ENCODE assay signal across 18 cellular contexts in genomic region chr3:65758438-65758837, GRCh38.
DNase-seq lines count a peak whose midpoint lies in the region; ATAC-seq and TF ChIP-seq lines count a peak whose summit lies in the region.
"Had no signal": no experiment of that assay in that cellular context is flagged by ENCODE, and none has a peak within 500 bp of the region (broad histone marks: within the 10 kb centered on the region; RNA-seq: fewer than 3 reads in every experiment).

No MANE protein-coding gene starts in this region.

- H3K36me3 Mint-ChIP-seq in neural progenitor cell = no peaks in the 10 kb centered on the region

- H3K27me3 Mint-ChIP-seq in neural progenitor cell (ENCODE audit: insufficient read depth, low read depth) = peaks cover 5% of the 10 kb centered on the region

- peaks cover 46% of the 10 kb centered on the region for H3K4me1 Mint-ChIP-seq in neural progenitor cell

- no peak overlapping the region for H3K4me3 ChIP-seq in hepatocyte
- H3K4me3 ChIP-seq in neural progenitor cell = no peak overlapping the region
- H3K4me3 ChIP-seq in left lung = no peak overlapping the region
- H3K4me3 ChIP-seq: PC-9, SJSA1 had no signal

- H3K4me1 ChIP-seq in hepatocyte (ENCODE audit: insufficient read depth) = peaks cover 8% of the 10 kb centered on the region
- H3K4me1 ChIP-seq in neural progenitor cell = peaks cover 57% of the 10 kb centered on the region
- no peaks in the 10 kb centered on the region for H3K4me1 ChIP-seq in left lung
- H3K4me1 ChIP-seq: SJSA1 had no signal

- H3K4me3 Mint-ChIP-seq in neural progenitor cell = no peak overlapping the region
- H3K4me3 Mint-ChIP-seq: H9 had no signal

- H3K36me3 ChIP-seq in hepatocyte (replicated peaks; ENCODE audit: insufficient read depth, low read depth) = no peaks in the 10 kb centered on the region
- H3K36me3 ChIP-seq in neural progenitor cell = no peaks in the 10 kb centered on the region
- H3K36me3 ChIP-seq in left lung = no peaks in the 10 kb centered on the region
- H3K36me3 ChIP-seq: SJSA1 had no signal

- peaks cover 42% of the 10 kb centered on the region for H3F3A ChIP-seq in neural progenitor cell (ENCODE audit: low read depth)

- no peaks in the 10 kb centered on the region for H3K9me2 ChIP-seq in hepatocyte (replicated peaks; ENCODE audit: insufficient read depth)

- peaks cover 2% of the 10 kb centered on the region for H3K9me3 Mint-ChIP-seq in neural progenitor cell
- H3K9me3 Mint-ChIP-seq: H9 had no signal

- H3K27ac Mint-ChIP-seq in neural progenitor cell = no peak overlapping the region

- ATAC-seq in GM21381 (IDR thresholded peaks at IDR 0.05; ENCODE audit: unreplicated experiment) (no peak), left lung (no peak), GM21447 (IDR thresholded peaks at IDR 0.05; ENCODE audit: unreplicated experiment) (no peak)
- ATAC-seq: Right ventricle myocardium inferior had no signal

- H2AFZ ChIP-seq in hepatocyte (no peak overlapping the region), neural progenitor cell (replicated peaks) (no peak overlapping the region)
- H2AFZ ChIP-seq: PC-9 had no signal

- peak overlapping the region; percentile 77 for H3K27ac ChIP-seq in caudate nucleus (ENCODE audit: low read depth, low read length)
- peak overlapping the region; percentile 7 for H3K27ac ChIP-seq in hepatocyte
- H3K27ac ChIP-seq in neural progenitor cell = no peak overlapping the region
- H3K27ac ChIP-seq in temporal lobe (ENCODE audit: low read depth, low read length) = peak overlapping the region; percentile 86
- no peak overlapping the region for H3K27ac ChIP-seq in left lung
- H3K27ac ChIP-seq: PC-9, SJSA1 had no signal

- intact Hi-C loops in left lung (cut with DNase I) = no loop called here

- H3K27me3 ChIP-seq in hepatocyte = no peaks in the 10 kb centered on the region
- H3K27me3 ChIP-seq in neural progenitor cell = no peaks in the 10 kb centered on the region
- no peaks in the 10 kb centered on the region for H3K27me3 ChIP-seq in left lung
- H3K27me3 ChIP-seq: SJSA1 had no signal

- H3K9ac ChIP-seq in neural progenitor cell = no peak overlapping the region

- H3K9me3 ChIP-seq in hepatocyte (ENCODE audit: low read depth) (no peaks in the 10 kb centered on the region), neural progenitor cell (ENCODE audit: low read depth) (no peaks in the 10 kb centered on the region), left lung (no peaks in the 10 kb centered on the region)
- H3K9me3 ChIP-seq: SJSA1 had no signal

- H3K4me2 ChIP-seq in hepatocyte (peak overlapping the region; percentile 64), neural progenitor cell (peak overlapping the region; percentile 59)
- H3K4me2 ChIP-seq: PC-9 had no signal

- DNase-seq in caudate nucleus (lab: John Stamatoyannopoulos, UW) = no peak
- no peak for DNase-seq in hepatocyte (ENCODE audit: low spot score)
- DNase-seq in neural progenitor cell (ENCODE audit: low spot score) = no peak
- DNase-seq in left lung = no peak
- DNase-seq in T-helper 2 cell = no peak
- DNase-seq: Calu3, DMS79 treated with DMSO at 0.1 percent for 48 hours, H9, NCI-H1105 treated with DMSO at 0.1 percent for 48 hours, NCI-H1930, NCI-H2227 treated with DMSO at 0.1 percent for 48 hours, NCI-H526 treated with DMSO at 0.1 percent for 48 hours, PC-9 had no signal

- no peak for TF ChIP-seq CTCF in hepatocyte (IDR thresholded peaks at IDR 0.05; ENCODE audit: poor library complexity)
- TF ChIP-seq CTCF in neural progenitor cell (IDR thresholded peaks at IDR 0.05) = no peak
- TF ChIP-seq CTCF in left lung (IDR thresholded peaks at IDR 0.05) = no peak

- H3K79me2 ChIP-seq in hepatocyte = peaks cover 78% of the 10 kb centered on the region
- peaks cover 32% of the 10 kb centered on the region for H3K79me2 ChIP-seq in neural progenitor cell (ENCODE audit: low read depth)

- 63% methylated on average over 5 of the region's 5 CpGs for WGBS in hepatocyte (ENCODE audit: low lambda C conversion rate, missing lambda C conversion rate)

- H4K20me1 ChIP-seq in hepatocyte (ENCODE audit: insufficient read depth, poor library complexity, severe bottlenecking) = peaks cover 4% of the 10 kb centered on the region
- H4K20me1 ChIP-seq in neural progenitor cell (ENCODE audit: low read depth) = no peaks in the 10 kb centered on the region

Comparison
In these comparisons a context has a peak if more than half of its experiments do, and no peak if none do; other contexts are left out.
1. H3K27ac ChIP-seq: peak in caudate nucleus (single experiment), hepatocyte (single experiment) and temporal lobe (single experiment); none in neural progenitor cell (single experiment) and left lung (0 of 2).